19 cellular contexts compared by ENCODE assay signal in the genomic region with DNA sequence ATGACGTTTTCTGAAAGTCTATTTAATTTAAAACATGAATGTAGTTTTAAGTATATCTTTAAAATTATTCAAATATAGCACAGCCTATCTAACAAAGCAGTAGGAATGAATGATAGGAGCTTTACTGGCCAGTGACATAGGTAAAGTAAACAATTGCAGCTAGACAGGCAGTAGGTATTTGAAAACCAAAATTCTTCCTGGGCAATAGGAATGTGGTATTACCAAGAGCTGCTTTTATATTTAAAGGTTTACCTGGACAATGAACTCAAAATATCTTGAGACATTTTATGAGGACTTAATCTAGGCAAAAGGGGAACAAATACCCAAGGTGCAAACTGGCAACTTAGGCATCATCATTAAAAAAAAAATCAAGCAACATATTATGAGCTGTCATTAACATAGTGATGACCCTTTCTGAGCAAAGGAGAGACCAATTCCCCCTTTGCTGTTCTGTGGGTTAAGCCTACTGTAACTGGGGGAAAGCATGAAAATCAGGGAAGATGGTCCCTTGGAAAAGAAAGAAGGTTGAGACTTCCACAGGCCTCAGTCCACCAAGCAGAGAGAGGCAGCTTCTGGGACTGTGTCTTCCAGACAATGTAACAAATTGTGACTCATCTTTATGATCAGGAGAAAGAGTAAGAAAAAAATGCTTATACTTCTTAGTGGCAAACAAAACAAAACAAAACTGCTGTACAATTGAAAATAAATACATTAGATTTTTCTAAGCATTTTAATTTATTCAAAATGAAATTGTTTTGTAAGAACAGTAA. TPM values are rescaled to one million over a fixed set of nuclear protein-coding genes. Genes with fewer than 3 reads are reported as not detected.
DNase-seq lines count a peak whose midpoint lies in the region; ATAC-seq and TF ChIP-seq lines count a peak whose summit lies in the region.
"Had no signal": no experiment of that assay in that cellular context is flagged by ENCODE, and none has a peak within 500 bp of the region (broad histone marks: within the 10 kb centered on the region; RNA-seq: fewer than 3 reads in every experiment).

No MANE protein-coding gene starts in this region.

- no peaks in the 10 kb centered on the region for H3K27me3 ChIP-seq in SK-N-SH (ENCODE audit: insufficient read depth)
- H3K27me3 ChIP-seq in PC-9 (ENCODE audit: insufficient read depth, low read depth), result no peaks in the 10 kb centered on the region
- H3K27me3 ChIP-seq in ascending aorta, result peaks cover 28% of the 10 kb centered on the region
- peaks cover 40% of the 10 kb centered on the region for H3K27me3 ChIP-seq in osteoblast (ENCODE audit: insufficient read depth, low read length)

- intact Hi-C loops in PC-9 (cut with micrococcal nuclease; ENCODE audit: unreplicated experiment) (loop anchor here (5.0 kb wide), 1 partner anchor 37 kb away; a partner anchor contains a TSS), MCF 10A (cut with micrococcal nuclease) (no loop called here), ascending aorta (cut with DNase I) (no loop called here)

- H3K27ac ChIP-seq in SK-N-SH (ENCODE audit: low read depth in 2 of 2, low read length in 1 of 2) (peak overlapping the region in 1 of 2 experiments; percentile 18; a peak in 1 of 4 replicates), PC-9 (peak overlapping the region; percentile 59), epithelial cell of prostate (peak overlapping the region; percentile 6), ascending aorta (no peak overlapping the region), osteoblast (ENCODE audit: low read depth, low read length) (no peak overlapping the region)
- H3K27ac ChIP-seq: 22Rv1; BLaER1 treated with 17β-estradiol and CSF1 and Interleukin-3, amounts not matched to agents 10 nM and 100 nM; SK-N-MC had no signal

- DNase-seq in SK-N-SH, result no peak
- DNase-seq in PC-9, result peak in 1 of 2 experiments; percentile 72
- DNase-seq in epithelial cell of prostate (ENCODE audit: low read depth, low spot score), result no peak
- no peak for DNase-seq in MCF 10A (ENCODE audit: unreplicated experiment)
- no peak for DNase-seq in NCI-H69 (lab: John Stamatoyannopoulos, UW)
- DNase-seq in ascending aorta (ENCODE audit: low spot score in 2 of 2), result no peak
- no peak for DNase-seq in osteoblast (ENCODE audit: insufficient read length, low spot score, missing footprints)
- DNase-seq: CD8-positive, alpha-beta memory T cell; DMS79 treated with DMSO at 0.1 percent for 48 hours; NCI-H187; NCI-H446; NCI-H774; T-helper 1 cell had no signal

- no TSS peak for BruUV-seq in PC-9 (replicated peaks; lab: Mats Ljungman, UMichigan)
- BruUV-seq in MCF 10A (replicated peaks; lab: Mats Ljungman, UMichigan), result no TSS peak

- peaks cover 5% of the 10 kb centered on the region for H3K4me1 Mint-ChIP-seq in MCF 10A (ENCODE audit: insufficient read depth, unreplicated experiment)

- H3K4me2 ChIP-seq in SK-N-SH (no peak overlapping the region), PC-9 (peak overlapping the region; percentile 44), osteoblast (ENCODE audit: insufficient read depth, low read length) (no peak overlapping the region)
- H3K4me2 ChIP-seq: BLaER1 treated with 17β-estradiol and CSF1 and Interleukin-3, amounts not matched to agents 10 nM and 100 nM had no signal

- H3K9me3 ChIP-seq in SK-N-SH, result no peaks in the 10 kb centered on the region
- H3K9me3 ChIP-seq in PC-9 (ENCODE audit: insufficient read depth, low read depth), result no peaks in the 10 kb centered on the region
- no peaks in the 10 kb centered on the region for H3K9me3 ChIP-seq in ascending aorta
- no peaks in the 10 kb centered on the region for H3K9me3 ChIP-seq in osteoblast (ENCODE audit: low read depth, low read length)

- no peaks in the 10 kb centered on the region for H3K4me1 ChIP-seq in SK-N-SH (ENCODE audit: control insufficient read depth in 1 of 2, insufficient read depth in 2 of 2, low read depth in 1 of 2, low read length in 1 of 2)
- peaks cover 32% of the 10 kb centered on the region for H3K4me1 ChIP-seq in PC-9 (replicated peaks; ENCODE audit: insufficient read depth)
- peaks cover 10 to 13% of the 10 kb centered on the region in 2 donors for H3K4me1 ChIP-seq in ascending aorta
- peaks cover 6% of the 10 kb centered on the region for H3K4me1 ChIP-seq in osteoblast (ENCODE audit: insufficient read depth, low read length)
- H3K4me1 ChIP-seq: BLaER1 treated with 17β-estradiol and CSF1 and Interleukin-3, amounts not matched to agents 10 nM and 100 nM had no signal

- H3K36me3 ChIP-seq in SK-N-SH (replicated peaks in 1 of 2; ENCODE audit: control insufficient read depth in 1 of 2, insufficient read depth in 2 of 2, low read length in 1 of 2) (peaks cover 10 to 16% of the 10 kb centered on the region in 2 experiments), PC-9 (ENCODE audit: low read depth) (no peaks in the 10 kb centered on the region), ascending aorta (no peaks in the 10 kb centered on the region), osteoblast (ENCODE audit: insufficient read depth, low read length) (no peaks in the 10 kb centered on the region)

- H3F3A ChIP-seq in SK-N-SH (replicated peaks; ENCODE audit: insufficient read depth), result no peaks in the 10 kb centered on the region
- H3F3A ChIP-seq in PC-9 (ENCODE audit: insufficient read depth, low read depth), result peaks cover 28% of the 10 kb centered on the region; the same call in 1 of the 2 replicates

- 90% methylated on average over 1 of the region's 1 CpG for WGBS in SK-N-SH (ENCODE audit: low lambda C conversion rate)

- no peak overlapping the region for H3K4me3 ChIP-seq in SK-N-SH (ENCODE audit: low read depth in 2 of 2, low read length in 1 of 2)
- no peak overlapping the region for H3K4me3 ChIP-seq in PC-9
- no peak overlapping the region for H3K4me3 ChIP-seq in ascending aorta
- H3K4me3 ChIP-seq in osteoblast (ENCODE audit: insufficient read depth, low read length), result no peak overlapping the region
- H3K4me3 ChIP-seq: BLaER1 treated with 17β-estradiol and CSF1 and Interleukin-3, amounts not matched to agents 10 nM and 100 nM; SK-N-MC had no signal

- H4K20me1 ChIP-seq in SK-N-SH (ENCODE audit: insufficient read depth) (no peaks in the 10 kb centered on the region), PC-9 (ENCODE audit: insufficient read depth) (no peaks in the 10 kb centered on the region), osteoblast (ENCODE audit: insufficient read depth, low read length) (no peaks in the 10 kb centered on the region)

- H3K9me3 Mint-ChIP-seq in MCF 10A (ENCODE audit: unreplicated experiment), result no peaks in the 10 kb centered on the region
- H3K9me3 Mint-ChIP-seq: CD8-positive, alpha-beta memory T cell had no signal

- no peak overlapping the region for H2AFZ ChIP-seq in SK-N-SH (ENCODE audit: low read depth)
- H2AFZ ChIP-seq in PC-9, result no peak overlapping the region
- H2AFZ ChIP-seq in osteoblast (ENCODE audit: low read length), result no peak overlapping the region

- TF ChIP-seq RAD21 in SK-N-SH (IDR thresholded peaks at IDR 0.05; ENCODE audit: low read length), result no peak

- H3K4me3 Mint-ChIP-seq in MCF 10A (ENCODE audit: unreplicated experiment), result no peak overlapping the region
- H3K4me3 Mint-ChIP-seq: CD8-positive, alpha-beta memory T cell had no signal

- TF ChIP-seq CTCF in SK-N-SH (IDR thresholded peaks at IDR 0.05) (no peak), PC-9 (conservative IDR thresholded peaks at IDR 0.05) (no peak), MCF 10A (IDR thresholded peaks at IDR 0.05; ENCODE audit: unreplicated experiment) (no peak), ascending aorta (IDR thresholded peaks at IDR 0.05) (no peak), osteoblast (IDR thresholded peaks at IDR 0.05; ENCODE audit: extremely low read depth, low read depth, low read length) (no peak)

- H3K36me3 Mint-ChIP-seq in MCF 10A (ENCODE audit: insufficient read depth, unreplicated experiment), result peaks cover 11% of the 10 kb centered on the region

- ATAC-seq in SK-N-SH treated with all-trans-retinoic acid at 6 μM for 48 hours, result peak; percentile 71
- ATAC-seq: HepG2, Right ventricle myocardium inferior had no signal

- H3K9ac ChIP-seq in SK-N-SH, result no peak overlapping the region
- H3K9ac ChIP-seq: BLaER1 treated with 17β-estradiol and CSF1 and Interleukin-3, amounts not matched to agents 10 nM and 100 nM had no signal

- H3K27ac Mint-ChIP-seq in MCF 10A (ENCODE audit: low read depth, unreplicated experiment), result no peak overlapping the region

- H3K79me2 ChIP-seq in SK-N-SH (ENCODE audit: insufficient read depth), result no peaks in the 10 kb centered on the region
- no peaks in the 10 kb centered on the region for H3K79me2 ChIP-seq in PC-9 (ENCODE audit: low read depth)
- no peaks in the 10 kb centered on the region for H3K79me2 ChIP-seq in osteoblast (ENCODE audit: insufficient read depth, low read length)

- no peak for TF ChIP-seq EP300 in SK-N-SH (IDR thresholded peaks at IDR 0.05; ENCODE audit: borderline replicate concordance in 1 of 2, low read depth in 1 of 2, low read length in 1 of 2)

- no peaks in the 10 kb centered on the region for H3K9me2 ChIP-seq in SK-N-SH
- H3K9me2 ChIP-seq in PC-9 (ENCODE audit: insufficient read depth), result no peaks in the 10 kb centered on the region

- peaks cover 13% of the 10 kb centered on the region for H3K27me3 Mint-ChIP-seq in MCF 10A (ENCODE audit: insufficient read depth, unreplicated experiment)

- CTCF ChIA-PET in SK-N-SH (lab: Yijun Ruan, JAX) (interaction anchor here (0.7 kb wide), 1 partner anchor 205 kb away, joined by 4 read pairs; no protein-coding TSS in a partner anchor), PC-9 (lab: Charles Lee) (no interaction called here), MCF 10A (lab: Yijun Ruan, JAX) (interaction anchor here (0.7 to 1.0 kb wide), 2 partner anchors 21 to 56 kb away, joined by 3 to 4 read pairs; no protein-coding TSS in a partner anchor)

- POLR2A ChIA-PET in SK-N-SH (lab: Yijun Ruan, JAX) (no interaction called here), PC-9 (lab: Charles Lee; ENCODE audit: unreplicated experiment) (interaction anchor here (0.6 to 0.7 kb wide), 4 partner anchors 39 to 315 kb away, joined by 3 to 6 read pairs (median 6); no protein-coding TSS in a partner anchor), MCF 10A (lab: Yijun Ruan, JAX) (interaction anchor here (0.6 to 1.0 kb wide), 4 partner anchors 9 to 1390 kb away, joined by 3 to 5 read pairs (median 4); no protein-coding TSS in a partner anchor)

RNA-seq across cellular contexts. Expression of a gene that starts 12.9 kb away (rescaled TPM):
- 3.5 and 6.0 TPM in 2 replicates for polyA plus RNA-seq in SK-N-SH (2012; rRNA removed)
- polyA plus RNA-seq in SK-N-SH (2012; cell fraction: cytosol; rRNA removed), result 2.2 and 3.2 TPM in 2 replicates
- polyA plus RNA-seq in SK-N-SH (2012; cell fraction: nucleus; rRNA removed), result 23.1 and 25.6 TPM in 2 replicates
- 0.24 and 0.63 TPM in 2 replicates for total RNA-seq in PC-9 (2021)
- not detected in 2 replicates for total RNA-seq in MCF 10A (2022)
- total RNA-seq in ascending aorta, result not detected
- total RNA-seq in osteoblast, result 0.29 and 1.1 TPM in 2 replicates
- total RNA-seq: Right ventricle myocardium inferior had no signal
- polyA plus RNA-seq: CD8-positive, alpha-beta memory T cell had no signal

RNA-seq across cellular contexts. Expression of a gene that starts 38.2 kb away (rescaled TPM):
- polyA plus RNA-seq in SK-N-SH (2012; rRNA removed), result 122 and 164 TPM in 2 replicates
- polyA plus RNA-seq in SK-N-SH (2012; cell fraction: cytosol; rRNA removed), result 172 and 191 TPM in 2 replicates
- 45.2 and 94.3 TPM in 2 replicates for polyA plus RNA-seq in SK-N-SH (2012; cell fraction: nucleus; rRNA removed)
- total RNA-seq in PC-9 (2021), result 158 and 187 TPM in 2 replicates
- 133 and 164 TPM in 2 replicates for total RNA-seq in MCF 10A (2022)
- total RNA-seq in ascending aorta, result 31.7 TPM
- 85.0 and 110 TPM in 2 replicates for total RNA-seq in osteoblast

Comparison
In these comparisons a context has a peak if more than half of its experiments do, and no peak if none do; other contexts are left out.
1. H3K27ac ChIP-seq: peak in PC-9 (single experiment) and epithelial cell of prostate (single experiment); none in ascending aorta (0 of 2) and osteoblast (single experiment).